In the genomic region with DNA sequence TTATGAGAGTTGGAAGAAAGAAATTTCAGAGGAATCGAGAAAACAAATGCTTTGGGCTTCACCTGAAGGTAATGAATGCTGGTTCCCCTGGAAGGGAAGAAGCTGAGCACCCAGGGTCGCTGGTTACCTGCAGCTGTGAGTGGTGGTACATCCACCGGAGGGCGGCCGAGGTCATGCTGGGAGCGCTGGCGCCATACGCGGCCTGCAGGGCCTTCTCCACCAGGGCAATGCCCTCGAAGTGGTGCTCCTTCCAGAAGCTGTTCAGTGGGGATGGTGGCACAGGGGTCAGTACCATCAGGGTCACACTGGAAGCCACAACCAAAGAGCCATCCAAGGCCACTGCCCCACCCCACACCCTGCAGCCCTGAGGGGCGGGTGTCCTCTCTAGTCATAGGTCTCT, we compare ENCODE assay signal across 1 cellular context.
TF ChIP-seq lines count a peak whose summit lies in the region.

No MANE protein-coding gene starts in this region.

TF ChIP-seq in GM23338, 12 proteins besides CTCF, POLR2A, EP300 and RAD21 (continued from another document):
- no peak for TF ChIP-seq EZH2phosphoT487 (IDR thresholded peaks at IDR 0.05; ENCODE audit: unreplicated experiment)
- no peak for TF ChIP-seq ZNF114 (CRISPR knock-in tag; IDR thresholded peaks at IDR 0.05)
